12 cellular contexts compared by ENCODE assay signal in the genomic region with DNA sequence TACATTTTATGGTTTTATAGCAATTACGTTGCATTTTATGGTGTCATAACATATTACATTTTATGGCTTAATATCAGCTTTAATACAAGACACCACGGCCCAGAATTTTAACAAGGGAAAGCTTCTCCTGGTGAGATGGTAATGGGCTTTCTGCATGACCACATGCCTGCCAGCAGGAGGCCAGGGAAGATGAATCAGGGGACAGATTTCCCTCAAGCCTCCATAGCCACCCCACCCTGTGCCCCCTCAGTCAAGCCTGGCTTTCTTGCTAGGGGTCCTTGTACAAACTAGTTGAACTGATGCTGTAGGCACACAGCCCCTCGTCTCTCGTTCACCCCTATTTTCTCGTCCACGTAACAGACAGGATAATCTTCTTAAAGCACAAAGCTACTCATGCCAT. TPM values are rescaled to one million over a fixed set of nuclear protein-coding genes. Genes with fewer than 3 reads are reported as not detected.
DNase-seq lines count a peak whose midpoint lies in the region; FAIRE-seq and TF ChIP-seq lines count a peak whose summit lies in the region.
"Had no signal": no experiment of that assay in that cellular context is flagged by ENCODE, and none has a peak within 500 bp of the region (broad histone marks: within the 10 kb centered on the region; RNA-seq: fewer than 3 reads in every experiment).

No MANE protein-coding gene starts in this region.

- CTCF ChIA-PET in AG04449 (lab: Yijun Ruan, JAX) = no interaction called here
- CTCF ChIA-PET in activated naive CD4-positive, alpha-beta T cell treated with anti-CD3 and anti-CD28 coated beads for 36 hours (lab: Charles Lee) = no interaction called here

- no peak overlapping the region for H3K4me3 Mint-ChIP-seq in activated naive CD4-positive, alpha-beta T cell treated with anti-CD3 and anti-CD28 coated beads for 36 hours
- H3K4me3 Mint-ChIP-seq in activated naive CD8-positive, alpha-beta T cell treated with anti-CD3 and anti-CD28 coated beads for 36 hours = no peak overlapping the region
- H3K4me3 Mint-ChIP-seq: CD4-positive, alpha-beta T cell had no signal

- no peak overlapping the region for H3K27ac Mint-ChIP-seq in activated naive CD4-positive, alpha-beta T cell treated with anti-CD3 and anti-CD28 coated beads for 36 hours
- no peak overlapping the region for H3K27ac Mint-ChIP-seq in activated naive CD8-positive, alpha-beta T cell treated with anti-CD3 and anti-CD28 coated beads for 36 hours
- H3K27ac Mint-ChIP-seq: CD4-positive, alpha-beta T cell had no signal

- H3K27ac ChIP-seq in VCaP = no peak overlapping the region
- H3K27ac ChIP-seq: stomach had no signal

- H3K9me3 Mint-ChIP-seq in activated naive CD4-positive, alpha-beta T cell treated with anti-CD3 and anti-CD28 coated beads for 36 hours = no peaks in the 10 kb centered on the region
- H3K9me3 Mint-ChIP-seq in activated naive CD8-positive, alpha-beta T cell treated with anti-CD3 and anti-CD28 coated beads for 36 hours = peaks cover 4% of the 10 kb centered on the region

- POLR2A ChIA-PET in AG04449 (lab: Yijun Ruan, JAX) = no interaction called here

- no peaks in the 10 kb centered on the region for H3K4me1 Mint-ChIP-seq in activated naive CD4-positive, alpha-beta T cell treated with anti-CD3 and anti-CD28 coated beads for 36 hours (ENCODE audit: low read depth)
- H3K4me1 Mint-ChIP-seq in activated naive CD8-positive, alpha-beta T cell treated with anti-CD3 and anti-CD28 coated beads for 36 hours = no peaks in the 10 kb centered on the region

- TF ChIP-seq CTCF in AG04449 (IDR thresholded peaks at IDR 0.05; ENCODE audit: insufficient read depth, low read length, missing control alignments) (peak; percentile 25), GM12865 (IDR thresholded peaks at IDR 0.05; ENCODE audit: insufficient read depth, low read depth, low read length, missing control alignments) (peak; percentile 3), VCaP (conservative IDR thresholded peaks at IDR 0.05) (peak; percentile 80)

- no peaks in the 10 kb centered on the region for H3K36me3 Mint-ChIP-seq in activated naive CD4-positive, alpha-beta T cell treated with anti-CD3 and anti-CD28 coated beads for 36 hours (ENCODE audit: low read depth)
- no peaks in the 10 kb centered on the region for H3K36me3 Mint-ChIP-seq in activated naive CD8-positive, alpha-beta T cell treated with anti-CD3 and anti-CD28 coated beads for 36 hours

- DNase-seq in AG04449 (ENCODE audit: low read depth, low spot score) = no peak
- DNase-seq in GM12865 (ENCODE audit: low read depth) = no peak
- DNase-seq in islet precursor cell = peak; percentile 72
- no peak for DNase-seq in GM12892 (ENCODE audit: insufficient read length)
- no peak for DNase-seq in middle frontal gyrus (ENCODE audit: extremely low spot score, low spot score)
- no peak for DNase-seq in activated naive CD4-positive, alpha-beta T cell treated with anti-CD3 and anti-CD28 coated beads for 36 hours
- DNase-seq in activated naive CD8-positive, alpha-beta T cell treated with anti-CD3 and anti-CD28 coated beads for 36 hours = no peak
- DNase-seq: activated CD4-positive, alpha-beta T cell treated with anti-CD3 and anti-CD28 coated beads, Interleukin-2, amount 50 U/mL, for 1 hour; CD4-positive, alpha-beta T cell; stomach; T-helper 1 cell had no signal

- peaks cover 3% of the 10 kb centered on the region for H3K27me3 Mint-ChIP-seq in activated naive CD4-positive, alpha-beta T cell treated with anti-CD3 and anti-CD28 coated beads for 36 hours (ENCODE audit: low read depth)
- H3K27me3 Mint-ChIP-seq in activated naive CD8-positive, alpha-beta T cell treated with anti-CD3 and anti-CD28 coated beads for 36 hours = peaks cover 3% of the 10 kb centered on the region

- FAIRE-seq in GM12892 (lab: Jason Lieb, UNC) = no peak

- intact Hi-C loops in activated naive CD4-positive, alpha-beta T cell treated with anti-CD3 and anti-CD28 coated beads for 36 hours (cut with micrococcal nuclease) = no loop called here

- H3K4me3 ChIP-seq in AG04449 (ENCODE audit: low read depth, low read length) (no peak overlapping the region), GM12865 (ENCODE audit: low read depth, low read length) (no peak overlapping the region)
- H3K4me3 ChIP-seq: stomach had no signal

- TF ChIP-seq POLR2A in GM12892 (IDR thresholded peaks at IDR 0.05; ENCODE audit: low read depth, low read length) = no peak

RNA-seq across cellular contexts. Expression of a gene that starts 56.6 kb away (rescaled TPM):
- not detected for polyA plus RNA-seq in GM12892 (2012; ENCODE audit: missing spikeins)
- not detected for total RNA-seq in activated naive CD4-positive, alpha-beta T cell treated with anti-CD3 and anti-CD28 coated beads for 36 hours
- not detected for total RNA-seq in activated naive CD8-positive, alpha-beta T cell treated with anti-CD3 and anti-CD28 coated beads for 36 hours
- total RNA-seq: CD4-positive, alpha-beta T cell had no signal

Comparison
In these comparisons a context has a peak if more than half of its experiments do, and no peak if none do; other contexts are left out.
1. CTCF ChIP-seq: peak in every context shown above with its lines; median percentile 80 in VCaP; 25 in AG04449; 3 in GM12865.